ENCODE assay signal across 7 cellular contexts in the genomic region with DNA sequence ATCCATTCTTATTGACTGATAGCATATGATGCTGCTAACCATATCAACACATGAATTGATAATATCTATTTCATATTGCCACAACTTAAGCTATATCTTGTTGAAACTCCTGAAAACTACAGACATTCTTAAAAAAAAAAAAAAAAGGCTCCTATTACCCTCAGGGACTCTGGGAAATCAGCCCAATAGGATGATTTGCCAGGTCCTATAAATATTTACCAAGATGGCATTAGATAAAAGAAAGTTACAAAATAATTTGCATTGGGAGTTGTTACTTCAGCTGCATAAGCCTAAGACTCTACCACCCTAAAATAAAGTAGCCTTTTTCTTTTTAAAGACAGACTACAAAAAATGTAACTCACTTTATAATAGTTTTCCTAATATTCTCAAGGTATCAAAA.
"Had no signal": no experiment of that assay in that cellular context is flagged by ENCODE, and none has a peak within 500 bp of the region (broad histone marks: within the 10 kb centered on the region; RNA-seq: fewer than 3 reads in every experiment).

No MANE protein-coding gene starts in this region.

- H3K4me3 ChIP-seq: GM23338, K562 had no signal

- H3K4me2 ChIP-seq: GM23338 had no signal

- FAIRE-seq: H1, H54, K562 had no signal

- ATAC-seq: GM23338, K562 had no signal

- DNase-seq: H9, HCEC 1CT, IMR-90 had no signal
